Comparison of ENCODE assay signal across 8 cellular contexts in genomic region chr12:9669534-9669933, GRCh38. TPM values are rescaled to one million over a fixed set of nuclear protein-coding genes. Genes with fewer than 3 reads are reported as not detected.
DNase-seq lines count a peak whose midpoint lies in the region; ATAC-seq and TF ChIP-seq lines count a peak whose summit lies in the region.

CLEC2D (plus strand) TSS chr12:9669713; CDS start chr12:9669735, 22 bp downstream.

- peak within 1 kb of the TSS in 2 of 4 donors; percentile 2 to 30 for H3K27ac ChIP-seq in transverse colon

- in situ Hi-C loops in transverse colon (cut with MboI; ENCODE audit: low pct_ligation_motif_present in 1 of 4, low pct_unique_long_range_greater_than_20kb in 1 of 4, low sequenced_read_pairs in 3 of 4) = no loop called here

- no peaks in the 10 kb centered on the region for H3K9me3 Mint-ChIP-seq in activated naive CD4-positive, alpha-beta T cell treated with anti-CD3 and anti-CD28 coated beads for 36 hours
- no peaks in the 10 kb centered on the region for H3K9me3 Mint-ChIP-seq in HFFc6

- H3K27me3 ChIP-seq in transverse colon = no peaks in the 10 kb centered on the region

- peaks cover 0 to 13% (median 4%) of the 10 kb centered on the region in 4 donors for H3K4me1 ChIP-seq in transverse colon

- no peak for TF ChIP-seq EP300 in transverse colon (IDR thresholded peaks at IDR 0.05; ENCODE audit: low read depth)

- peaks cover 84% of the 10 kb centered on the region for H3K36me3 Mint-ChIP-seq in activated naive CD4-positive, alpha-beta T cell treated with anti-CD3 and anti-CD28 coated beads for 36 hours (ENCODE audit: low read depth)
- H3K36me3 Mint-ChIP-seq in HFFc6 (ENCODE audit: low read depth) = no peaks in the 10 kb centered on the region

- H3K27ac Mint-ChIP-seq in activated naive CD4-positive, alpha-beta T cell treated with anti-CD3 and anti-CD28 coated beads for 36 hours = peak within 1 kb of the TSS; percentile 97
- H3K27ac Mint-ChIP-seq in HFFc6 = no peak within 1 kb of the TSS

- peak; percentile 44 for ATAC-seq in HG03159 (IDR thresholded peaks at IDR 0.05; ENCODE audit: unreplicated experiment)

- H3K4me3 ChIP-seq in transverse colon = peak within 1 kb of the TSS in 1 of 4 donors; percentile 6

- peak within 1 kb of the TSS; percentile 90 for H3K4me3 Mint-ChIP-seq in activated naive CD4-positive, alpha-beta T cell treated with anti-CD3 and anti-CD28 coated beads for 36 hours
- H3K4me3 Mint-ChIP-seq in HFFc6 = no peak within 1 kb of the TSS

- TF ChIP-seq CTCF in transverse colon (IDR thresholded peaks at IDR 0.05) (no peak), HFFc6 (IDR thresholded peaks at IDR 0.05) (no peak)

- DNase-seq in activated naive CD4-positive, alpha-beta T cell treated with Interleukin-2 at 50 U/mL for 16 hours = peak; percentile 52
- DNase-seq in activated naive CD4-positive, alpha-beta T cell (lab: John Stamatoyannopoulos, UW) = no peak
- peak; percentile 66 for DNase-seq in activated naive CD4-positive, alpha-beta T cell treated with anti-CD3 and anti-CD28 coated beads for 36 hours
- DNase-seq in transverse colon (no peak), HFFc6 (no peak), SHP77 treated with DMSO at 0.1 percent for 48 hours (lab: John Stamatoyannopoulos, UW) (no peak)
- no peak for DNase-seq in stimulated activated naive CD4-positive, alpha-beta T cell treated with Interleukin-2 at 50 U/mL for 16 hours (lab: John Stamatoyannopoulos, UW)

- intact Hi-C loops in activated naive CD4-positive, alpha-beta T cell treated with anti-CD3 and anti-CD28 coated beads for 36 hours (cut with micrococcal nuclease) = loop anchor here (1.0 to 10.0 kb wide), 3 partner anchors 92 to 675 kb away; partner anchors contain the start of gene GABARAPL1
- intact Hi-C loops in transverse colon (cut with DNase I; ENCODE audit: low total_unique reads) = no loop called here

- no peaks in the 10 kb centered on the region for H3K36me3 ChIP-seq in transverse colon

- no peaks in the 10 kb centered on the region for H3K27me3 Mint-ChIP-seq in activated naive CD4-positive, alpha-beta T cell treated with anti-CD3 and anti-CD28 coated beads for 36 hours (ENCODE audit: low read depth)
- H3K27me3 Mint-ChIP-seq in HFFc6 (ENCODE audit: insufficient read depth) = no peaks in the 10 kb centered on the region

- no peaks in the 10 kb centered on the region for H3K9me3 ChIP-seq in transverse colon

- CTCF ChIA-PET in activated naive CD4-positive, alpha-beta T cell treated with anti-CD3 and anti-CD28 coated beads for 36 hours (lab: Charles Lee) = interaction anchor here (0.6 to 2.5 kb wide), 10 partner anchors 13 to 474 kb away, joined by 3 to 10 read pairs (median 4); partner anchors contain the start of gene CD69

- peak; percentile 36 for TF ChIP-seq POLR2A in transverse colon (IDR thresholded peaks at IDR 0.05)

- WGBS in transverse colon (ENCODE audit: low coverage in 1 of 2), 2 donors = 71 to 75% methylated on average over 4 of the region's 4 CpGs

- peaks cover 43% of the 10 kb centered on the region for H3K4me1 Mint-ChIP-seq in activated naive CD4-positive, alpha-beta T cell treated with anti-CD3 and anti-CD28 coated beads for 36 hours (ENCODE audit: low read depth)
- peaks cover 37% of the 10 kb centered on the region for H3K4me1 Mint-ChIP-seq in HFFc6 (ENCODE audit: low read depth)

RNA-seq across cellular contexts. Expression of gene CLEC2D, which starts in this region (rescaled TPM):
- 100 to 1,000 TPM; 176 to 184 TPM for total RNA-seq in activated naive CD4-positive, alpha-beta T cell treated with anti-CD3 and anti-CD28 coated beads for 36 hours
- total RNA-seq in transverse colon = 10 to 100 TPM in 2 of 4 donors, 1 to 10 TPM in 2; 5.4 to 23.3 (median 9.3) TPM
- 1 to 10 TPM; 1.1 to 1.9 (median 1.5) TPM for total RNA-seq in HFFc6 (2021; fragmentation: NEBNext Ultra II Directional; extraction: Animal tissue kit (Norgen Biotek cat#: 25700))

Comparison
In these comparisons a context has a peak if more than half of its experiments do, and no peak if none do; other contexts are left out.
1. RNA of gene CLEC2D (total RNA-seq): 176 to 184 TPM in activated naive CD4-positive, alpha-beta T cell treated with anti-CD3 and anti-CD28 coated beads for 36 hours; 5.4 to 23.3 TPM in transverse colon and 1.1 to 1.9 TPM in HFFc6; every median in the first group is over 4 times any median in the second.
2. DNase-seq: peak in activated naive CD4-positive, alpha-beta T cell treated with Interleukin-2 at 50 U/mL for 16 hours (single experiment) and activated naive CD4-positive, alpha-beta T cell treated with anti-CD3 and anti-CD28 coated beads for 36 hours (single experiment); none in activated naive CD4-positive, alpha-beta T cell (0 of 4), transverse colon (single experiment), HFFc6 (single experiment), stimulated activated naive CD4-positive, alpha-beta T cell treated with Interleukin-2 at 50 U/mL for 16 hours (single experiment) and SHP77 treated with DMSO at 0.1 percent for 48 hours (single experiment).